ENCODE assay signal across 8 cellular contexts in the genomic region with DNA sequence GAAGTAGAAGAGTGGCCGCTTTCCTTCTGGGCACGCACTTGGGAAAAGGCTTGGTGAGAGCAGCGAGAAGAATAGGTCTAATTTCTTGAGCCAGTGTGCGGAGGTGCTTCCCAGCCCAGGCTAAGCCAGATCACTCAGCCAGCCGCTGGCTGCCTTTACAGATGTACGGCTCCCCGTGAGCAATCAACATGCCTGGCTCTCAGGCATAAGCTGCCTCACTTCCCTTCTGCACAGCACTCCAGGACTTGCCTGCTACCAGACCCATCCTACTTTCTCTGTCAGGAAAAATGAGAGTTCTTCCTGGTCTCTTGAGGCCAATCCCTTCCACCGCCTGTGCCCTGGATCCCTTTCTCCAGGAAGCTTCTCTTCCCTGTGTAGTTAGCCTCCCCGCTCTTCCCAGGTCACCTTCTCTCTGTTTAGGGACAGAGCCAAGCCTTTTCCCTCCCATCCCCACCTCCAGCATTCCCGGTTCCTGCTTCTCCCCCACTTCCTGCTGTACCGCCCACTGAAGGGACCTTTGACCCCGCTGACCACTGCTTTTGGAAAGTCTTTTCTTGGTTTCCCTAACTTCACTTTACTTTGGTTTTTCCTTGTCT. TPM values are rescaled to one million over a fixed set of nuclear protein-coding genes. Genes with fewer than 3 reads are reported as not detected.
A peak's percentile ranks its signal among the peaks of the same experiment; 100 is the strongest.
DNase-seq lines count a peak whose midpoint lies in the region; ATAC-seq and TF ChIP-seq lines count a peak whose summit lies in the region.

No MANE protein-coding gene starts in this region.

- peaks cover 20% of the 10 kb centered on the region for H3K4me1 ChIP-seq in CD8-positive, alpha-beta T cell (ENCODE audit: insufficient read depth, low read length)
- H3K4me1 ChIP-seq in body of pancreas (peaks cover 48% of the 10 kb centered on the region), mucosa of descending colon (ENCODE audit: low read depth) (peaks cover 20% of the 10 kb centered on the region)

- H3K4me3 Mint-ChIP-seq in CD8-positive, alpha-beta T cell, result peak overlapping the region; percentile 93
- H3K4me3 Mint-ChIP-seq in IgD-negative memory B cell, result peak overlapping the region; percentile 92 to 99 (median 94)

- H3K27me3 ChIP-seq in CD8-positive, alpha-beta T cell (ENCODE audit: insufficient read depth, low read length), result no peaks in the 10 kb centered on the region
- no peaks in the 10 kb centered on the region for H3K27me3 ChIP-seq in body of pancreas

- H3K9me3 Mint-ChIP-seq in CD8-positive, alpha-beta T cell, result no peaks in the 10 kb centered on the region
- no peaks in the 10 kb centered on the region for H3K9me3 Mint-ChIP-seq in IgD-negative memory B cell

- peaks cover 41% of the 10 kb centered on the region for H3K4me1 Mint-ChIP-seq in CD8-positive, alpha-beta T cell (ENCODE audit: low read depth)
- peaks cover 24 to 38% (median 30%) of the 10 kb centered on the region in 3 donors for H3K4me1 Mint-ChIP-seq in IgD-negative memory B cell

- POLR2A ChIA-PET in CD8-positive, alpha-beta T cell (lab: Charles Lee), result interaction anchor here (0.5 kb wide), 1 partner anchor 1184 kb away, joined by 3 read pairs; no protein-coding TSS in a partner anchor

- peaks cover 63% of the 10 kb centered on the region for H3K36me3 Mint-ChIP-seq in CD8-positive, alpha-beta T cell
- H3K36me3 Mint-ChIP-seq in IgD-negative memory B cell, result peaks cover 13% of the 10 kb centered on the region

- CTCF ChIA-PET in CD8-positive, alpha-beta T cell (lab: Charles Lee), result interaction anchor here (1.5 to 1.6 kb wide), 2 partner anchors 33 to 82 kb away, joined by 3 to 5 read pairs; no protein-coding TSS in a partner anchor

- H3K27me3 Mint-ChIP-seq in CD8-positive, alpha-beta T cell (ENCODE audit: low read depth), result no peaks in the 10 kb centered on the region
- no peaks in the 10 kb centered on the region for H3K27me3 Mint-ChIP-seq in IgD-negative memory B cell

- no peaks in the 10 kb centered on the region for H3K9me3 ChIP-seq in CD8-positive, alpha-beta T cell (ENCODE audit: low read length)
- H3K9me3 ChIP-seq in body of pancreas (no peaks in the 10 kb centered on the region), mucosa of descending colon (no peaks in the 10 kb centered on the region)

- peaks cover 11% of the 10 kb centered on the region for H3K36me3 ChIP-seq in CD8-positive, alpha-beta T cell (ENCODE audit: insufficient read depth, low read length)
- H3K36me3 ChIP-seq in body of pancreas (replicated peaks in 1 of 2; ENCODE audit: insufficient read depth in 1 of 2, low read depth in 2 of 2) (no peaks in the 10 kb centered on the region), mucosa of descending colon (ENCODE audit: low read depth) (no peaks in the 10 kb centered on the region)

- no peak overlapping the region for H3K27ac ChIP-seq in CD8-positive, alpha-beta T cell (ENCODE audit: low read depth, low read length)
- peak overlapping the region; percentile 91 to 99 (median 98) for H3K27ac ChIP-seq in body of pancreas

- H3K27ac Mint-ChIP-seq in CD8-positive, alpha-beta T cell, result peak overlapping the region; percentile 96
- H3K27ac Mint-ChIP-seq in IgD-negative memory B cell, result peak overlapping the region in 2 of 3 donors; percentile 63 to 85

- peak overlapping the region; percentile 87 for H3K4me3 ChIP-seq in CD8-positive, alpha-beta T cell (ENCODE audit: low read depth, low read length)
- H3K4me3 ChIP-seq in body of pancreas (no peak overlapping the region), mucosa of descending colon (no peak overlapping the region)

- TF ChIP-seq POLR2A in body of pancreas (IDR thresholded peaks at IDR 0.05), result peak in 2 of 3 donors; percentile 4 to 7
- no peak for TF ChIP-seq POLR2A in GM18505 (IDR thresholded peaks at IDR 0.05; ENCODE audit: borderline replicate concordance, extremely low read depth, insufficient read depth, insufficient read length)

- ATAC-seq in CD8-positive, alpha-beta T cell, result no peak
- ATAC-seq in body of pancreas (no peak), mucosa of descending colon (peak; percentile 62), GM18505 (IDR thresholded peaks at IDR 0.05; ENCODE audit: unreplicated experiment) (no peak), HG03039 (IDR thresholded peaks at IDR 0.05; ENCODE audit: unreplicated experiment) (no peak)

- no peak for TF ChIP-seq CTCF in CD8-positive, alpha-beta T cell (IDR thresholded peaks at IDR 0.05)
- TF ChIP-seq CTCF in body of pancreas (IDR thresholded peaks at IDR 0.05) (no peak), mucosa of descending colon (IDR thresholded peaks at IDR 0.05) (no peak)

- DNase-seq in CD8-positive, alpha-beta T cell, result no peak
- DNase-seq in body of pancreas (peak in 3 of 4 donors; percentile 37 to 59 (median 53)), mucosa of descending colon (peak; percentile 52 to 65 (median 57)), NCI-H1105 treated with DMSO at 0.1 percent for 48 hours (lab: John Stamatoyannopoulos, UW) (no peak), NCI-H187 treated with DMSO at 0.1 percent for 48 hours (lab: John Stamatoyannopoulos, UW) (no peak)

- intact Hi-C loops in CD8-positive, alpha-beta T cell (cut with DNase I, micrococcal nuclease), result no loop called here
- intact Hi-C loops in body of pancreas (cut with DNase I), result no loop called here
- intact Hi-C loops in mucosa of descending colon (cut with DNase I, micrococcal nuclease), result no loop called here

- 28 to 36% methylated on average over 12 of the region's 12 CpGs for WGBS in body of pancreas, 2 donors

RNA-seq across cellular contexts. Expression of gene ACTR3C, which starts 1.1 kb away (rescaled TPM):
- total RNA-seq in CD8-positive, alpha-beta T cell, result 1 to 10 TPM; 4.0 to 4.5 TPM
- polyA plus RNA-seq in IgD-negative memory B cell, result 5.2 TPM
- total RNA-seq in body of pancreas, result 10 to 100 TPM; 35.5 to 69.9 TPM
- total RNA-seq in mucosa of descending colon, result 10 to 100 TPM; 29.9 to 53.0 (median 30.2) TPM

RNA-seq across cellular contexts. Expression of gene LRRC61, which starts 1.3 kb away (rescaled TPM):
- total RNA-seq in CD8-positive, alpha-beta T cell, result 10 to 100 TPM in 1 of 2 experiments, 1 to 10 TPM in 1; 8.4 to 10.8 TPM
- 29.1 TPM for polyA plus RNA-seq in IgD-negative memory B cell
- total RNA-seq in body of pancreas (10 to 100 TPM in 1 of 2 donors, 1 to 10 TPM in 1; 4.9 to 25.2 TPM), mucosa of descending colon (10 to 100 TPM; 11.8 to 14.5 (median 14.5) TPM)

RNA-seq across cellular contexts. Expression of gene RARRES2, which starts 17.0 kb away (rescaled TPM):
- not detected for total RNA-seq in CD8-positive, alpha-beta T cell
- not detected for polyA plus RNA-seq in IgD-negative memory B cell
- total RNA-seq in body of pancreas (100 to 1,000 TPM; 245 to 400 TPM), mucosa of descending colon (100 to 1,000 TPM in 1 of 3 donors, 10 to 100 TPM in 2; 82.6 to 202 (median 98.9) TPM)

RNA-seq across cellular contexts. Expression of gene REPIN1, which starts 44.2 kb away (rescaled TPM):
- total RNA-seq in CD8-positive, alpha-beta T cell, result 10 to 100 TPM; 54.0 to 54.1 TPM
- polyA plus RNA-seq in IgD-negative memory B cell, result 118 TPM
- total RNA-seq in body of pancreas (100 to 1,000 TPM in 1 of 2 donors, 10 to 100 TPM in 1; 77.0 to 117 TPM), mucosa of descending colon (100 to 1,000 TPM; 151 to 228 (median 202) TPM)

RNA-seq across cellular contexts. Expression of gene ZNF775, which starts 54.7 kb away (rescaled TPM):
- under 1 TPM; 0.33 to 0.58 TPM for total RNA-seq in CD8-positive, alpha-beta T cell
- polyA plus RNA-seq in IgD-negative memory B cell, result 5.1 TPM
- total RNA-seq in body of pancreas (10 to 100 TPM in 1 of 2 donors, 1 to 10 TPM in 1; 6.0 to 10.2 TPM), mucosa of descending colon (10 to 100 TPM; 10.9 to 11.8 (median 11.3) TPM)

Comparison
In these comparisons a context has a peak if more than half of its experiments do, and no peak if none do; other contexts are left out.
1. DNase-seq: peak in body of pancreas (3 of 4) and mucosa of descending colon (3 of 3); none in CD8-positive, alpha-beta T cell (0 of 7), NCI-H1105 treated with DMSO at 0.1 percent for 48 hours (single experiment) and NCI-H187 treated with DMSO at 0.1 percent for 48 hours (single experiment).
2. RNA of gene ACTR3C, which starts 1.1 kb away (total RNA-seq): 35.5 to 69.9 TPM in body of pancreas and 29.9 to 53.0 TPM in mucosa of descending colon; 4.0 to 4.5 TPM in CD8-positive, alpha-beta T cell; every median in the first group is over 4 times any median in the second.
3. RNA of gene RARRES2, which starts 17.0 kb away (total RNA-seq): 245 to 400 TPM in body of pancreas and 82.6 to 202 TPM in mucosa of descending colon; not detected in CD8-positive, alpha-beta T cell; every median in the first group is over 10 times any median in the second.